Comparison of ENCODE assay signal across 8 cellular contexts in genomic region chr1:54407201-54407956, GRCh38. TPM values are rescaled to one million over a fixed set of nuclear protein-coding genes. Genes with fewer than 3 reads are reported as not detected.
A peak's percentile ranks its signal among the peaks of the same experiment; 100 is the strongest.
DNase-seq lines count a peak whose midpoint lies in the region; ATAC-seq and TF ChIP-seq lines count a peak whose summit lies in the region.

No MANE protein-coding gene starts in this region.

- CTCF ChIA-PET in activated naive CD4-positive, alpha-beta T cell treated with anti-CD3 and anti-CD28 coated beads, Interleukin-2, amount 10 ng/mL, durations not matched to agents 7 days and 5 days (lab: Charles Lee): interaction anchor here (0.6 to 2.3 kb wide), 6 partner anchors 61 to 124 kb away, joined by 3 to 14 read pairs (median 4); no protein-coding TSS in a partner anchor

- DNase-seq in CMK (ENCODE audit: low read depth) (peak; percentile 89), NAMALWA (ENCODE audit: low spot score) (peak; percentile 93), SJCRH30 (peak; percentile 78 to 93), foreskin melanocyte (peak; percentile 87), thoracic aorta (ENCODE audit: low spot score) (peak; percentile 22)
- peak; percentile 77 for DNase-seq in activated naive CD4-positive, alpha-beta T cell treated with anti-CD3 and anti-CD28 coated beads, Interleukin-2, amount 10 ng/mL, durations not matched to agents 7 days and 5 days

- H3K4me1 ChIP-seq in SJCRH30: peaks cover 9% of the 10 kb centered on the region
- H3K4me1 ChIP-seq in thoracic aorta (ENCODE audit: control insufficient read depth in 1 of 2, low read depth in 2 of 2): peaks cover 22 to 38% of the 10 kb centered on the region in 2 donors

- no peaks in the 10 kb centered on the region for H3K9me3 ChIP-seq in SJCRH30 (replicated peaks)
- H3K9me3 ChIP-seq in thoracic aorta: no peaks in the 10 kb centered on the region

- H3K4me3 ChIP-seq in SJCRH30 (peak overlapping the region; percentile 96), thoracic aorta (peak overlapping the region; percentile 96)

- peak; percentile 32 for ATAC-seq in GM21529 (IDR thresholded peaks at IDR 0.05; ENCODE audit: unreplicated experiment)
- ATAC-seq in thoracic aorta (ENCODE audit: insufficient number of reproducible peaks, low FRiP score, low read depth): peak; percentile 81

- peak overlapping the region; percentile 93 for H3K4me3 Mint-ChIP-seq in activated naive CD4-positive, alpha-beta T cell treated with anti-CD3 and anti-CD28 coated beads, Interleukin-2, amount 10 ng/mL, durations not matched to agents 7 days and 5 days
- peak overlapping the region; percentile 95 to 99 (median 98) for H3K4me3 Mint-ChIP-seq in nephron

- H3K9me3 Mint-ChIP-seq in activated naive CD4-positive, alpha-beta T cell treated with anti-CD3 and anti-CD28 coated beads, Interleukin-2, amount 10 ng/mL, durations not matched to agents 7 days and 5 days: no peaks in the 10 kb centered on the region
- H3K9me3 Mint-ChIP-seq in nephron: no peaks in the 10 kb centered on the region

- H3K36me3 Mint-ChIP-seq in activated naive CD4-positive, alpha-beta T cell treated with anti-CD3 and anti-CD28 coated beads, Interleukin-2, amount 10 ng/mL, durations not matched to agents 7 days and 5 days: peaks cover 28% of the 10 kb centered on the region
- H3K36me3 Mint-ChIP-seq in nephron (ENCODE audit: low read depth): peaks cover 20% of the 10 kb centered on the region

- TF ChIP-seq CTCF in nephron (IDR thresholded peaks at IDR 0.05; ENCODE audit: unreplicated experiment in 3 of 3): no peak
- no peak for TF ChIP-seq CTCF in thoracic aorta (IDR thresholded peaks at IDR 0.05)

- peaks cover 70% of the 10 kb centered on the region for H3K4me1 Mint-ChIP-seq in activated naive CD4-positive, alpha-beta T cell treated with anti-CD3 and anti-CD28 coated beads, Interleukin-2, amount 10 ng/mL, durations not matched to agents 7 days and 5 days
- peaks cover 61% of the 10 kb centered on the region for H3K4me1 Mint-ChIP-seq in nephron

- no peaks in the 10 kb centered on the region for H3K27me3 ChIP-seq in SJCRH30
- no peaks in the 10 kb centered on the region for H3K27me3 ChIP-seq in thoracic aorta (replicated peaks; ENCODE audit: insufficient read depth)

- H3K27ac ChIP-seq in SJCRH30 (peak overlapping the region; percentile 8; the same call in 1 of the 2 replicates), thoracic aorta (peak overlapping the region; percentile 69 to 75)

- H3K36me3 ChIP-seq in SJCRH30 (no peaks in the 10 kb centered on the region), thoracic aorta (no peaks in the 10 kb centered on the region)

- H3K27ac Mint-ChIP-seq in activated naive CD4-positive, alpha-beta T cell treated with anti-CD3 and anti-CD28 coated beads, Interleukin-2, amount 10 ng/mL, durations not matched to agents 7 days and 5 days: peak overlapping the region; percentile 92
- peak overlapping the region; percentile 100 for H3K27ac Mint-ChIP-seq in nephron

- H3K27me3 Mint-ChIP-seq in activated naive CD4-positive, alpha-beta T cell treated with anti-CD3 and anti-CD28 coated beads, Interleukin-2, amount 10 ng/mL, durations not matched to agents 7 days and 5 days: peaks cover 4% of the 10 kb centered on the region
- peaks cover 13% of the 10 kb centered on the region for H3K27me3 Mint-ChIP-seq in nephron (ENCODE audit: low read depth)

RNA-seq across cellular contexts. Expression of gene SSBP3, which starts 1.2 kb away (rescaled TPM):
- 27.0 and 32.1 TPM in 2 replicates for total RNA-seq in SJCRH30 (2014; rRNA removed; shearing (Covaris generic))
- total RNA-seq in thoracic aorta: 10 to 100 TPM; 33.4 to 87.1 TPM

Comparison
In these comparisons a context has a peak if more than half of its experiments do, and no peak if none do; other contexts are left out.
1. Peak in every context shown above with its lines: DNase-seq, ATAC-seq, H3K4me3 ChIP-seq and H3K27ac ChIP-seq.
2. DNase-seq: peak in every context shown above with its lines; median percentile 93 in NAMALWA; 89 in CMK; 87 in foreskin melanocyte; 86 in SJCRH30; 77 in activated naive CD4-positive, alpha-beta T cell treated with anti-CD3 and anti-CD28 coated beads, Interleukin-2, amount 10 ng/mL, durations not matched to agents 7 days and 5 days; 22 in thoracic aorta.